Comparison of ENCODE assay signal across 8 cellular contexts in the genomic region with DNA sequence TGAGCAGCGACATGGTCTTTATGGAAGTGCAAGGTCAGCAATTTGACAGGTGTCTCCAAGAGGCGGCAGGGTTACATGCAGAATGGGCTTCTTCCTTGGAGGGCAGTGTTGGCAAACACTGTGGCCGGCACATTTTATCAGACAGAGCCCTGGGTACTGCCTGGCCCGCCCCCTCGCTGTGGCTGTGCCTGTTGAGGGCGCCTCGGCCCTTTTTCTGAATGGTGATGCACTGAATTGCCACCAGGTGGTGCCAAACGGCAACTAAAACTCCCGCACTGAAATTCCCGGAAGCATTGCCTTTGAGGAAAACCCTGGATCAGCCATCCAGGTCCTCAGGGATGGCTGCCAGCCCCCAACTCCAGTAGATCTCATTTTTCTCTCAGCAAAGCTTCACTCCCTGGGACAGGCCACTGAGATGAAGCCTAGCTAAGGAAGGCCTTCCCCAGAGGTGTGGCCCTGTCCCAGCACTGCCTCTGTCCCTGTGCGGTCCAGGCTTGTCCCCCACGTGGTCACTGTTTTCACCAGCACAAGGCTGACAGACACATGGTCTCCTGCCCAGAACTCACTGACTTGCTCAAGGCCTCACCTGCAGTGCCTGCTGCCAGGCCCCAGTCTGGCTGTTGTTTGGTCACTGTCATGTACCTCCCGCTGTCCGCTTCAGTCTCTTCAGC.
DNase-seq lines count a peak whose midpoint lies in the region; ATAC-seq and TF ChIP-seq lines count a peak whose summit lies in the region.

No MANE protein-coding gene starts in this region.

- intact Hi-C loops in left lung (cut with DNase I): loop anchor here in 1 of 2 donors (5.0 kb wide), 1 partner anchor 97 kb away; no protein-coding TSS in a partner anchor

- DNase-seq in DMS53 treated with DMSO at 0.1 percent for 48 hours (lab: John Stamatoyannopoulos, UW; ENCODE audit: unreplicated experiment): peak; percentile 78
- peak; percentile 87 for DNase-seq in NCI-H2227 (lab: John Stamatoyannopoulos, UW; ENCODE audit: unreplicated experiment)
- DNase-seq in activated CD4-positive, alpha-beta T cell treated with anti-CD3 and anti-CD28 coated beads for 4 hours: peak; percentile 28 to 35
- peak; percentile 54 for DNase-seq in dedifferentiated amniotic fluid mesenchymal stem cell (ENCODE audit: extremely low spot score)
- DNase-seq in left lung: peak; percentile 62 to 81
- peak; percentile 2 to 35 (median 14) for DNase-seq in stimulated activated CD4-positive, alpha-beta T cell treated with anti-CD3 and anti-CD28 coated beads, TNF-alpha, amount 100 ng/mL, for 24 hours (ENCODE audit: low read depth in 3 of 3)

- H3K36me3 ChIP-seq in left lung: peaks cover 0 to 82% of the 10 kb centered on the region in 2 donors

- no peaks in the 10 kb centered on the region for H3K9me3 ChIP-seq in left lung

- H3K4me3 ChIP-seq in left lung: no peak overlapping the region

- H3K27ac ChIP-seq in left lung: peak overlapping the region in 1 of 2 donors; percentile 14

- H3K27me3 ChIP-seq in left lung: no peaks in the 10 kb centered on the region

- ATAC-seq in HG02588 (IDR thresholded peaks at IDR 0.05; ENCODE audit: unreplicated experiment): peak; percentile 59
- ATAC-seq in left lung: peak; percentile 85
- no peak for ATAC-seq in GM19023 (IDR thresholded peaks at IDR 0.05; ENCODE audit: unreplicated experiment)

- peak; percentile 90 to 95 for TF ChIP-seq CTCF in left lung (IDR thresholded peaks at IDR 0.05)

- peaks cover 4 to 9% of the 10 kb centered on the region in 2 donors for H3K4me1 ChIP-seq in left lung

Comparison
In these comparisons a context has a peak if more than half of its experiments do, and no peak if none do; other contexts are left out.
1. DNase-seq: peak in every context shown above with its lines; median percentile 87 in NCI-H2227; 78 in DMS53 treated with DMSO at 0.1 percent for 48 hours; 72 in left lung; 54 in dedifferentiated amniotic fluid mesenchymal stem cell; 32 in activated CD4-positive, alpha-beta T cell treated with anti-CD3 and anti-CD28 coated beads for 4 hours; 14 in stimulated activated CD4-positive, alpha-beta T cell treated with anti-CD3 and anti-CD28 coated beads, TNF-alpha, amount 100 ng/mL, for 24 hours.